8 cellular contexts compared by ENCODE assay signal in genomic region chr22:49960159-49960966, GRCh38. TPM values are rescaled to one million over a fixed set of nuclear protein-coding genes. Genes with fewer than 3 reads are reported as not detected.
A peak's percentile ranks its signal among the peaks of the same experiment; 100 is the strongest.
DNase-seq lines count a peak whose midpoint lies in the region; ATAC-seq and TF ChIP-seq lines count a peak whose summit lies in the region.

Gene PIM3 (plus strand): TSS chr22:49960772. CDS start chr22:49960948, 176 bp downstream.

- TF ChIP-seq CTCF in AG09319 (IDR thresholded peaks at IDR 0.05; ENCODE audit: low read depth, low read length) (no peak), spleen (IDR thresholded peaks at IDR 0.05 in 8 of 11, conservative IDR thresholded peaks at IDR 0.05 in 3 of 11) (peak in 2 of 11 experiments; percentile 17 to 18)

- 0 to 1% (median 0%) methylated on average over 34 to 132 of the region's 132 CpGs for WGBS in spleen, 5 donors

- no peaks in the 10 kb centered on the region for H3K9me3 ChIP-seq in spleen

- ATAC-seq in GM19023 (IDR thresholded peaks at IDR 0.05; ENCODE audit: unreplicated experiment): peak; percentile 68
- ATAC-seq in HG03196 (IDR thresholded peaks at IDR 0.05; ENCODE audit: unreplicated experiment): peak; percentile 52

- intact Hi-C loops in spleen (cut with DNase I; ENCODE audit: low total_unique reads): no loop called here

- H3K27me3 ChIP-seq in spleen (replicated peaks in 1 of 7): no peaks in the 10 kb centered on the region

- peaks cover 2 to 41% (median 32%) of the 10 kb centered on the region in 6 donors for H3K36me3 ChIP-seq in spleen

- peak within 1 kb of the TSS; percentile 73 to 99 (median 97) for H3K27ac ChIP-seq in spleen

- H3K4me1 ChIP-seq in spleen: peaks cover 33 to 71% (median 52%) of the 10 kb centered on the region in 6 donors

- H3K4me3 ChIP-seq in spleen: peak within 1 kb of the TSS; percentile 71 to 99 (median 92)

- peak; percentile 34 to 95 (median 71) for TF ChIP-seq POLR2A in spleen (IDR thresholded peaks at IDR 0.05)

- DNase-seq in AG09319 (ENCODE audit: extremely low read depth, low read depth) (peak; percentile 94), NCI-H446 (lab: John Stamatoyannopoulos, UW) (peak; percentile 62 to 97), iris pigment epithelial cell (ENCODE audit: low read depth) (peak; percentile 95), spleen (peak; percentile 97)
- peak; percentile 86 for DNase-seq in activated CD4-positive, CD25-positive, alpha-beta regulatory T cell treated with anti-CD3 and anti-CD28 coated beads, Interleukin-2, amount 50 U/mL, for 16 hours (ENCODE audit: low read depth, low spot score)
- DNase-seq in central memory CD4-positive, alpha-beta T cell: peak; percentile 93

RNA-seq across cellular contexts. Expression of gene PIM3, which starts in this region (rescaled TPM):
- total RNA-seq in spleen: 100 to 1,000 TPM in 5 of 7 donors, 10 to 100 TPM in 2; 72.1 to 134 (median 109) TPM
- 10 to 100 TPM; 49.5 to 84.4 (median 52.0) TPM for polyA plus RNA-seq in spleen

Comparison
In these comparisons a context has a peak if more than half of its experiments do, and no peak if none do; other contexts are left out.
1. Peak in every context shown above with its lines: DNase-seq, ATAC-seq, H3K4me3 ChIP-seq and H3K27ac ChIP-seq.